ENCODE assay signal across 8 cellular contexts in the genomic region with DNA sequence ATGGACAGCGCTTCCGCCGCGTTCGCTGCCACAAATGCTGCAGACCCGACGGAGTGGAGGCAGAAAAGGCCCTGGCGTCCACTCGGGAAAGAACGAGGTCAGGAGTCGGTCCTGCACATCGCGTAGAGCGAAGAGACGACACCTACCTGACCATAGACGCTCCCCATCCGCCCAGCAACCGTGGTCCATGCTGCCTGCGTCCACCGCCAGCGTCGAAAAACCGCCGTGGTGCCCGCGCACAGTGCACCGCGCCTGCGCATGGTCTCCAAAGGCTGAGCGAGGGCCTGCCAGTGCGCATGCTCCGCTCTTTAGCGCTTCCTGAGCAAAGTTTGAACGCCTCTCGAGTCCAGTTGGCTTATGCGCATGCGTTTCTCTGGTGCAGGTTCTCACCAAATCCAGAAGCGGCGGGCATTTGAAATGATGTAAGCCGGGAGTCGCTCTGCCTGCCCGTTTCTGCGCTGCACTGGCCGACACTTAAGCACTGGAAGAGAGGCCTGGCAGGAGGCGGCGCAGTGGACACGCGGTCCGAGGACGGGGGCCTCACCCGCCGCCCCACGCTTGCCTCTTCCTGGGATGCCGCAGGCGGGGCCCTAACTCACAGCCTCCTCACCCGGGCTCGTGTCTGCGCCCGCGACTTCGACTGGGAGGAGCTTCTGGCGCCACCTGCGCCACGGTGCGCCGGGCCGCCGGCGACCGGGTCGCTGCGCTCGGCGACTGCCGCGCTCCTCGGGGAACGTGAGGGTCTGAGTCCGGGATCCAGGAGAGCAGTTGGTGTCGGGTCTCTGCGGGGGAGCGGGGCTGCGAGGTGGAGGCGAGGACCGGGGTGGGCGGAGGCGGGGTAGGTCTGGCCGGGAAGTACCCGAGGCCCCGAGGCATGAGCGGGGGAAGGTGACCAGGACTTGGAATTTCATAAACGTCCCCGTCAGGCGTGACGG. TPM values are rescaled to one million over a fixed set of nuclear protein-coding genes. Genes with fewer than 3 reads are reported as not detected.
A peak's percentile ranks its signal among the peaks of the same experiment; 100 is the strongest.
DNase-seq lines count a peak whose midpoint lies in the region; ATAC-seq lines count a peak whose summit lies in the region.

A gene with protein sequence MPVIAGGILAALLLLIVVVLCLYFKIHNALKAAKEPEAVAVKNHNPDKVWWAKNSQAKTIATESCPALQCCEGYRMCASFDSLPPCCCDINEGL (minus strand): TSS at position 243 of the 935 bp plus-strand sequence. CDS start 29,066 bp downstream, outside the sequence.

- no peaks in the 10 kb centered on the region for H3K36me3 ChIP-seq in CD4-positive, CD25-positive, alpha-beta regulatory T cell (ENCODE audit: control insufficient read depth, insufficient read depth, low read length)

- peaks cover under 1% of the 10 kb centered on the region for H3K36me3 Mint-ChIP-seq in CD4-positive, CD25-positive, alpha-beta regulatory T cell

- peak within 1 kb of the TSS; percentile 95 for H3K4me3 ChIP-seq in CD4-positive, CD25-positive, alpha-beta regulatory T cell (ENCODE audit: low read depth, low read length)
- peak within 1 kb of the TSS; percentile 64 for H3K4me3 ChIP-seq in mononuclear cell (ENCODE audit: low read length)

- peak within 1 kb of the TSS; percentile 91 to 98 (median 94) for H3K4me3 Mint-ChIP-seq in CD4-positive, CD25-positive, alpha-beta regulatory T cell

- peaks cover 35% of the 10 kb centered on the region for H3K4me1 ChIP-seq in CD4-positive, CD25-positive, alpha-beta regulatory T cell (ENCODE audit: control insufficient read depth, insufficient read depth, low read length, poor library complexity, severe bottlenecking)
- peaks cover 19% of the 10 kb centered on the region for H3K4me1 ChIP-seq in mononuclear cell (ENCODE audit: insufficient read depth, low read length)

- H3K9me3 Mint-ChIP-seq in CD4-positive, CD25-positive, alpha-beta regulatory T cell: peaks cover 0 to 3% (median 0%) of the 10 kb centered on the region in 7 donors

- ATAC-seq in CD4-positive, CD25-positive, alpha-beta regulatory T cell (ENCODE audit: low read depth in 2 of 2): peak; percentile 82 to 83
- peak; percentile 84 for ATAC-seq in GM19397 (IDR thresholded peaks at IDR 0.05; ENCODE audit: unreplicated experiment)
- peak; percentile 84 for ATAC-seq in HG03571 (IDR thresholded peaks at IDR 0.05; ENCODE audit: unreplicated experiment)

- no peaks in the 10 kb centered on the region for H3K27me3 ChIP-seq in CD4-positive, CD25-positive, alpha-beta regulatory T cell (ENCODE audit: control insufficient read depth, insufficient read depth, low read length)
- H3K27me3 ChIP-seq in mononuclear cell (ENCODE audit: insufficient read depth, low read length): no peaks in the 10 kb centered on the region

- H3K27me3 Mint-ChIP-seq in CD4-positive, CD25-positive, alpha-beta regulatory T cell: no peaks in the 10 kb centered on the region

- peak within 1 kb of the TSS; percentile 91 to 94 (median 94) for H3K27ac Mint-ChIP-seq in CD4-positive, CD25-positive, alpha-beta regulatory T cell

- peak; percentile 95 to 97 (median 96) for DNase-seq in CD4-positive, CD25-positive, alpha-beta regulatory T cell
- DNase-seq in NOMO-1 treated with DMSO at 0.1 percent for 48 hours (lab: John Stamatoyannopoulos, UW; ENCODE audit: unreplicated experiment) (peak; percentile 96), epidermal melanocyte (ENCODE audit: insufficient read length, low spot score) (peak; percentile 69)
- peak; percentile 94 for DNase-seq in activated CD8-positive, alpha-beta memory T cell treated with anti-CD3 and anti-CD28 coated beads, Interleukin-2, amount 50 U/mL, for 24 hours (ENCODE audit: extremely low read depth)
- DNase-seq in stimulated activated CD8-positive, alpha-beta memory T cell treated with anti-CD3 and anti-CD28 coated beads, Interleukin-7, amount 100 ng/mL, for 1 hour (ENCODE audit: low read depth in 2 of 2): peak; percentile 80 to 90

- peak within 1 kb of the TSS; percentile 86 for H3K27ac ChIP-seq in CD4-positive, CD25-positive, alpha-beta regulatory T cell (ENCODE audit: insufficient read depth, low read length, poor library complexity, severe bottlenecking)

- H3K4me1 Mint-ChIP-seq in CD4-positive, CD25-positive, alpha-beta regulatory T cell: peaks cover 18 to 54% (median 42%) of the 10 kb centered on the region in 4 donors

- H3K9me3 ChIP-seq in CD4-positive, CD25-positive, alpha-beta regulatory T cell (ENCODE audit: control insufficient read depth in 2 of 2, low read length in 2 of 2): no peaks in the 10 kb centered on the region
- no peaks in the 10 kb centered on the region for H3K9me3 ChIP-seq in mononuclear cell (ENCODE audit: low read depth, low read length)

RNA-seq across cellular contexts. Expression of the gene that starts here (rescaled TPM):
- total RNA-seq in CD4-positive, CD25-positive, alpha-beta regulatory T cell: 17.2 TPM
- polyA plus RNA-seq in CD4-positive, CD25-positive, alpha-beta regulatory T cell: 10 to 100 TPM in 2 of 4 donors, 1 to 10 TPM in 2; 5.5 to 13.5 (median 9.8) TPM
- 6.9 TPM for total RNA-seq in mononuclear cell

Comparison
In these comparisons a context has a peak if more than half of its experiments do, and no peak if none do; other contexts are left out.
1. Peak in every context shown above with its lines: DNase-seq, ATAC-seq, H3K4me3 ChIP-seq and H3K27ac ChIP-seq.